ENCODE assay signal across 8 cellular contexts in genomic region chr5:95620030-95620869, GRCh38. TPM values are rescaled to one million over a fixed set of nuclear protein-coding genes. Genes with fewer than 3 reads are reported as not detected.
DNase-seq lines count a peak whose midpoint lies in the region; ATAC-seq and TF ChIP-seq lines count a peak whose summit lies in the region.

Gene GPR150, plus strand, starts transcription at chr5:95620087. Its CDS starts 189 bp downstream, at chr5:95620276.

- no peak for TF ChIP-seq CTCF in cardiac fibroblast (IDR thresholded peaks at IDR 0.05; ENCODE audit: low read depth, low read length)

- peaks cover 23 to 33% (median 27%) of the 10 kb centered on the region in 3 donors for H3K4me1 Mint-ChIP-seq in IgD-negative memory B cell

- no peaks in the 10 kb centered on the region for H3K4me1 ChIP-seq in ES-I3 (ENCODE audit: insufficient read depth, low read length)

- H3K27ac Mint-ChIP-seq in IgD-negative memory B cell: peak within 1 kb of the TSS; percentile 20 to 90 (median 47)

- peak within 1 kb of the TSS; percentile 50 for H3K9ac ChIP-seq in ES-I3 (ENCODE audit: low read depth, low read length)

- H3K9me3 Mint-ChIP-seq in IgD-negative memory B cell: no peaks in the 10 kb centered on the region

- ATAC-seq in GM21515 (IDR thresholded peaks at IDR 0.05; ENCODE audit: unreplicated experiment) (peak; percentile 76), left lobe of liver (peak; percentile 66)

- DNase-seq in UCSD-AML1 (lab: John Stamatoyannopoulos, UW; ENCODE audit: unreplicated experiment): peak; percentile 52
- peak; percentile 48 to 52 for DNase-seq in cardiac fibroblast (ENCODE audit: low read depth in 2 of 2)
- DNase-seq in left lobe of liver (ENCODE audit: low spot score): peak; percentile 58
- DNase-seq in stimulated activated CD4-positive, alpha-beta T cell treated with anti-CD3 and anti-CD28 coated beads, Interleukin-4, amount 100 ng/mL, for 24 hours: peak; percentile 64
- DNase-seq in cerebellar nuclear complex (lab: John Stamatoyannopoulos, UW): no peak

- H3K4me3 Mint-ChIP-seq in IgD-negative memory B cell: peak within 1 kb of the TSS; percentile 84 to 96 (median 92)

- H3K9me3 ChIP-seq in ES-I3 (ENCODE audit: control insufficient read depth, insufficient read depth, low read length): no peaks in the 10 kb centered on the region

- H3K27me3 Mint-ChIP-seq in IgD-negative memory B cell: peaks cover 3% of the 10 kb centered on the region

- H3K36me3 Mint-ChIP-seq in IgD-negative memory B cell: no peaks in the 10 kb centered on the region

- no peaks in the 10 kb centered on the region for H3K36me3 ChIP-seq in ES-I3 (ENCODE audit: insufficient read depth, low read length)

- peak within 1 kb of the TSS; percentile 52 to 58 for H3K4me3 ChIP-seq in cardiac fibroblast (replicated peaks in 1 of 2; ENCODE audit: low read depth in 2 of 2, low read length in 2 of 2)

RNA-seq across cellular contexts. Expression of gene GPR150, which starts in this region (rescaled TPM):
- 0.66 TPM for polyA plus RNA-seq in IgD-negative memory B cell
- 0.23 TPM for total RNA-seq in left lobe of liver

Comparison
In these comparisons a context has a peak if more than half of its experiments do, and no peak if none do; other contexts are left out.
1. Peak in DNase-seq and ATAC-seq in left lobe of liver; RNA of the gene not detected or under 1 TPM.
2. DNase-seq: peak in UCSD-AML1 (single experiment), cardiac fibroblast (2 of 2) and stimulated activated CD4-positive, alpha-beta T cell treated with anti-CD3 and anti-CD28 coated beads, Interleukin-4, amount 100 ng/mL, for 24 hours (single experiment); none in cerebellar nuclear complex (0 of 2).